In genomic region chr7:131077735-131078134, GRCh38 we compare ENCODE assay signal across 21 cellular contexts.
DNase-seq lines count a peak whose midpoint lies in the region; ATAC-seq, FAIRE-seq and TF ChIP-seq lines count a peak whose summit lies in the region.
"Had no signal": no experiment of that assay in that cellular context is flagged by ENCODE, and none has a peak within 500 bp of the region (broad histone marks: within the 10 kb centered on the region; RNA-seq: fewer than 3 reads in every experiment).

No MANE protein-coding gene starts in this region.

- TF ChIP-seq POLR2A in GM12878 (IDR thresholded peaks at IDR 0.05; ENCODE audit: low read depth, low read length), result no peak

- H3K27me3 ChIP-seq in left ventricle myocardium inferior (ENCODE audit: low read depth) (no peaks in the 10 kb centered on the region), GM12878 (replicated peaks in 1 of 2; ENCODE audit: control insufficient read depth in 2 of 2, insufficient read depth in 2 of 2, low read length in 1 of 2) (no peaks in the 10 kb centered on the region), MG63 (no peaks in the 10 kb centered on the region)
- H3K27me3 ChIP-seq: BE2C, SJCRH30 had no signal

- no peak overlapping the region for H3K4me3 ChIP-seq in left ventricle myocardium inferior
- no peak overlapping the region for H3K4me3 ChIP-seq in GM12878
- no peak overlapping the region for H3K4me3 ChIP-seq in foreskin fibroblast (ENCODE audit: low read depth in 1 of 2, low read length in 2 of 2)
- no peak overlapping the region for H3K4me3 ChIP-seq in MG63
- H3K4me3 ChIP-seq: SJCRH30 had no signal

- H3K4me1 ChIP-seq in left ventricle myocardium inferior, result peaks cover 91% of the 10 kb centered on the region
- H3K4me1 ChIP-seq in GM12878 (ENCODE audit: control insufficient read depth, insufficient read depth, low read length), result no peaks in the 10 kb centered on the region
- H3K4me1 ChIP-seq: SJCRH30 had no signal

- no peak for TF ChIP-seq RAD21 in GM12878 (IDR thresholded peaks at IDR 0.05; ENCODE audit: insufficient read depth, low read depth, low read length)

- no peaks in the 10 kb centered on the region for H4K20me1 ChIP-seq in GM12878 (ENCODE audit: control insufficient read depth, insufficient read depth)

- CTCF ChIA-PET in GM12878 (lab: Yijun Ruan, JAX), result no interaction called here

- intact Hi-C loops in left ventricle myocardium inferior (cut with micrococcal nuclease), result no loop called here
- intact Hi-C loops in Right ventricle myocardium superior (cut with DNase I), result loop anchor here (10.0 kb wide), 1 partner anchor 347 kb away; no protein-coding TSS in a partner anchor
- intact Hi-C loops in GM12878 (cut with micrococcal nuclease; ENCODE audit: unreplicated experiment), result no loop called here

- H3K4me1 Mint-ChIP-seq in neural crest cell, result peaks cover 4% of the 10 kb centered on the region

- FAIRE-seq in GM12878 (lab: Jason Lieb, UNC), result no peak
- FAIRE-seq: A204.1 had no signal

- H3K36me3 ChIP-seq in left ventricle myocardium inferior (peaks cover 25% of the 10 kb centered on the region), GM12878 (ENCODE audit: control insufficient read depth in 2 of 2, insufficient read depth in 2 of 2, low read length in 1 of 2) (peaks cover 4 to 7% of the 10 kb centered on the region in 2 experiments), MG63 (no peaks in the 10 kb centered on the region; the same call in none of the 2 replicates)
- H3K36me3 ChIP-seq: SJCRH30 had no signal

- no peak overlapping the region for H3K9ac ChIP-seq in GM12878 (ENCODE audit: control insufficient read depth, insufficient read depth, low read length)
- H3K9ac ChIP-seq: KMS-11 had no signal

- H3K9me3 ChIP-seq in left ventricle myocardium inferior (replicated peaks) (no peaks in the 10 kb centered on the region), GM12878 (replicated peaks; ENCODE audit: control insufficient read depth, insufficient read depth, low read length) (no peaks in the 10 kb centered on the region), MG63 (no peaks in the 10 kb centered on the region)
- H3K9me3 ChIP-seq: BE2C, SJCRH30 had no signal

- BruUV-seq in GM12878 (replicated peaks; lab: Mats Ljungman, UMichigan), result no TSS peak

- no peak for ATAC-seq in Right ventricle myocardium superior (ENCODE audit: poor library complexity)
- no peak for ATAC-seq in GM12878
- ATAC-seq in left lobe of liver, result no peak
- ATAC-seq: Panc1 had no signal

- no peaks in the 10 kb centered on the region for H3K36me3 Mint-ChIP-seq in neural crest cell (ENCODE audit: low read depth)

- H3K4me2 ChIP-seq in GM12878 (ENCODE audit: control insufficient read depth, insufficient read depth), result no peak overlapping the region
- H3K4me2 ChIP-seq: KMS-11 had no signal

- no peak for TF ChIP-seq CTCF in left ventricle myocardium inferior (IDR thresholded peaks at IDR 0.05; ENCODE audit: borderline replicate concordance)
- TF ChIP-seq CTCF in GM12878 (IDR thresholded peaks at IDR 0.05 in 2 of 3, conservative IDR thresholded peaks at IDR 0.05 in 1 of 3; ENCODE audit: control insufficient read depth in 2 of 3, extremely low read depth in 1 of 3, insufficient read depth in 1 of 3, low read depth in 3 of 3, low read length in 3 of 3), result no peak
- TF ChIP-seq CTCF in neural crest cell (conservative IDR thresholded peaks at IDR 0.05), result no peak
- TF ChIP-seq CTCF in foreskin fibroblast (IDR thresholded peaks at IDR 0.05; ENCODE audit: low read depth, low read length), result no peak

- no peak overlapping the region for H2AFZ ChIP-seq in GM12878 (ENCODE audit: control insufficient read depth, low read depth, low read length)

- RAD21 ChIA-PET in GM12878 (lab: Charles Lee; ENCODE audit: unreplicated experiment), result no interaction called here

- H3K27me3 Mint-ChIP-seq in neural crest cell (ENCODE audit: low read depth), result no peaks in the 10 kb centered on the region

- peak overlapping the region; percentile 32 for H3K27ac ChIP-seq in left ventricle myocardium inferior (replicated peaks)
- H3K27ac ChIP-seq in GM12878 (ENCODE audit: control insufficient read depth, insufficient read depth), result no peak overlapping the region
- H3K27ac ChIP-seq: KMS-11, SJCRH30 had no signal

- 74% methylated on average over 4 of the region's 4 CpGs for WGBS in GM12878 (ENCODE audit: insufficient coverage, insufficient replicate concordance, low lambda C conversion rate, missing lambda C conversion rate)

- SMC1A ChIA-PET in GM12878 (lab: Charles Lee; ENCODE audit: uncharacterized antibody, unreplicated experiment), result no interaction called here

- no peaks in the 10 kb centered on the region for H3K9me3 Mint-ChIP-seq in neural crest cell

- DNase-seq in left ventricle myocardium inferior, result no peak
- DNase-seq in Right ventricle myocardium superior, result no peak
- DNase-seq in GM12878 (ENCODE audit: low read depth, low spot score), result no peak
- no peak for DNase-seq in neural crest cell (ENCODE audit: low read depth, low spot score)
- DNase-seq in ureter (ENCODE audit: low spot score), result peak; percentile 8
- DNase-seq in foreskin fibroblast, result no peak
- no peak for DNase-seq in left lobe of liver (ENCODE audit: low spot score)
- DNase-seq in MG63, result no peak
- DNase-seq: BE2C; H7; MV-4-11; NCI-H1105 treated with DMSO at 0.1 percent for 48 hours; NCI-H2029 treated with DMSO at 0.1 percent for 48 hours; NCI-H226; NCI-H510A treated with DMSO at 0.1 percent for 48 hours; NCI-H774; NK-92 treated with Interleukin-12 subunit alpha and Interleukin-12 subunit beta, amount 100 ng/mL, for 24 hours; SJCRH30 had no signal

- H3K27ac Mint-ChIP-seq in neural crest cell (ENCODE audit: unreplicated experiment), result peak overlapping the region; percentile 16

- H3K4me3 Mint-ChIP-seq in neural crest cell, result no peak overlapping the region

- POLR2A ChIA-PET in GM12878 (lab: Charles Lee), result no interaction called here

- TF ChIP-seq EP300 in GM12878 (IDR thresholded peaks at IDR 0.05; ENCODE audit: borderline replicate concordance in 1 of 2, control insufficient read depth in 1 of 2, low read depth in 2 of 2, low read length in 2 of 2), result no peak

- H3K79me2 ChIP-seq in GM12878 (ENCODE audit: control insufficient read depth, insufficient read depth, low read length), result peaks cover 1% of the 10 kb centered on the region

- in situ Hi-C loops in GM12878 (cut with MboI), result no loop called here

TF ChIP-seq in GM12878, 131 proteins besides CTCF, POLR2A, EP300 and RAD21:
- no peak for TF ChIP-seq SPI1 (IDR thresholded peaks at IDR 0.05; ENCODE audit: borderline replicate concordance, insufficient read depth, low read depth, low read length)
- 0 out of 2 replicates have a peak, but pooled peaks have one; percentile 9 for TF ChIP-seq POLR2AphosphoS5 (IDR thresholded peaks at IDR 0.05; ENCODE audit: low read length)
